ENCODE assay signal across 25 cellular contexts in genomic region chr5:135205616-135206349, GRCh38.
DNase-seq lines count a peak whose midpoint lies in the region; ATAC-seq and TF ChIP-seq lines count a peak whose summit lies in the region.
"Had no signal": no experiment of that assay in that cellular context is flagged by ENCODE, and none has a peak within 500 bp of the region (broad histone marks: within the 10 kb centered on the region; RNA-seq: fewer than 3 reads in every experiment).

No MANE protein-coding gene starts in this region.

- CTCF ChIA-PET in activated CD8-positive, alpha-beta memory T cell treated with anti-CD3 and anti-CD28 coated beads, Interleukin-2, amount 10 ng/mL, durations not matched to agents 7 days and 5 days (lab: Charles Lee): interaction anchor here (1.0 to 1.7 kb wide), 3 partner anchors 14 to 288 kb away, joined by 3 to 7 read pairs (median 3); no protein-coding TSS in a partner anchor
- CTCF ChIA-PET in activated CD4-positive, alpha-beta T cell treated with anti-CD3 and anti-CD28 coated beads for 36 hours (lab: Charles Lee): interaction anchor here (0.6 to 1.4 kb wide), 4 partner anchors 13 to 835 kb away, joined by 3 to 4 read pairs (median 4); no protein-coding TSS in a partner anchor

- H3K27me3 ChIP-seq in foreskin keratinocyte: peaks cover 18% of the 10 kb centered on the region
- H3K27me3 ChIP-seq: BE2C, sigmoid colon, stomach had no signal

- no peaks in the 10 kb centered on the region for H3K4me1 Mint-ChIP-seq in activated CD8-positive, alpha-beta memory T cell treated with anti-CD3 and anti-CD28 coated beads, Interleukin-2, amount 10 ng/mL, durations not matched to agents 7 days and 5 days
- no peaks in the 10 kb centered on the region for H3K4me1 Mint-ChIP-seq in activated CD4-positive, alpha-beta T cell treated with anti-CD3 and anti-CD28 coated beads for 36 hours
- H3K4me1 Mint-ChIP-seq: activated T-helper 17 cell treated with anti-CD3 and anti-CD28 coated beads, Interleukin-2, amount 50 U/mL, for 72 hours had no signal

- TF ChIP-seq CTCF in foreskin keratinocyte (conservative IDR thresholded peaks at IDR 0.05): no peak

- H3K27ac Mint-ChIP-seq in activated CD8-positive, alpha-beta memory T cell treated with anti-CD3 and anti-CD28 coated beads, Interleukin-2, amount 10 ng/mL, durations not matched to agents 7 days and 5 days: no peak overlapping the region
- no peak overlapping the region for H3K27ac Mint-ChIP-seq in activated CD4-positive, alpha-beta T cell treated with anti-CD3 and anti-CD28 coated beads for 36 hours
- H3K27ac Mint-ChIP-seq: activated CD4-positive, alpha-beta memory T cell treated with anti-CD3 and anti-CD28 coated beads for 36 hours; activated naive CD4-positive, alpha-beta T cell treated with anti-CD3 and anti-CD28 coated beads, Interleukin-2, amount 10 ng/mL, durations not matched to agents 7 days and 5 days; activated T-helper 17 cell treated with anti-CD3 and anti-CD28 coated beads, Interleukin-2, amount 50 U/mL, for 72 hours; CD8-positive, alpha-beta T cell had no signal

- H3K4me1 ChIP-seq in foreskin keratinocyte: peaks cover 10% of the 10 kb centered on the region

- H3K4me3 Mint-ChIP-seq in activated CD8-positive, alpha-beta memory T cell treated with anti-CD3 and anti-CD28 coated beads, Interleukin-2, amount 10 ng/mL, durations not matched to agents 7 days and 5 days: no peak overlapping the region
- no peak overlapping the region for H3K4me3 Mint-ChIP-seq in activated CD4-positive, alpha-beta T cell treated with anti-CD3 and anti-CD28 coated beads for 36 hours
- H3K4me3 Mint-ChIP-seq: activated CD4-positive, alpha-beta memory T cell treated with anti-CD3 and anti-CD28 coated beads for 36 hours; activated naive CD4-positive, alpha-beta T cell treated with anti-CD3 and anti-CD28 coated beads, Interleukin-2, amount 10 ng/mL, durations not matched to agents 7 days and 5 days; activated T-helper 17 cell treated with anti-CD3 and anti-CD28 coated beads, Interleukin-2, amount 50 U/mL, for 72 hours; brain; CD8-positive, alpha-beta T cell had no signal

- H3K27ac ChIP-seq in foreskin keratinocyte: no peak overlapping the region
- H3K27ac ChIP-seq: neutrophil, PC-9, sigmoid colon, stomach had no signal

- peak; percentile 16 for DNase-seq in activated CD8-positive, alpha-beta memory T cell treated with anti-CD3 and anti-CD28 coated beads, Interleukin-2, amount 10 ng/mL, durations not matched to agents 7 days and 5 days
- DNase-seq in activated CD8-positive, alpha-beta memory T cell treated with anti-CD3 and anti-CD28 coated beads, Interleukin-2, amount 50 U/mL, for 4 hours: no peak
- DNase-seq in NCI-H69 (lab: John Stamatoyannopoulos, UW) (peak; percentile 24), foreskin keratinocyte (peak; percentile 40 to 72)
- no peak for DNase-seq in activated CD4-positive, alpha-beta T cell treated with anti-CD3 and anti-CD28 coated beads for 36 hours
- DNase-seq: ACHN; activated CD4-positive, alpha-beta memory T cell treated with anti-CD3 and anti-CD28 coated beads for 36 hours; activated naive CD4-positive, alpha-beta T cell treated with anti-CD3 and anti-CD28 coated beads, Interleukin-2, amount 10 ng/mL, durations not matched to agents 7 days and 5 days; BE2C; CD8-positive, alpha-beta T cell; hypothalamus; mesendoderm; NCI-H1436 treated with DMSO at 0.1 percent for 48 hours; NCI-H2081 treated with DMSO at 0.1 percent for 48 hours; PC-9; sigmoid colon; stimulated activated CD4-positive, alpha-beta T cell treated with anti-CD3 and anti-CD28 coated beads, Interleukin-4, amount 100 ng/mL, for 1 hour; stomach had no signal

- peaks cover 39% of the 10 kb centered on the region for H3K27me3 Mint-ChIP-seq in activated CD8-positive, alpha-beta memory T cell treated with anti-CD3 and anti-CD28 coated beads, Interleukin-2, amount 10 ng/mL, durations not matched to agents 7 days and 5 days
- H3K27me3 Mint-ChIP-seq in activated CD4-positive, alpha-beta T cell treated with anti-CD3 and anti-CD28 coated beads for 36 hours: peaks cover 12% of the 10 kb centered on the region

- intact Hi-C loops in activated CD4-positive, alpha-beta T cell treated with anti-CD3 and anti-CD28 coated beads for 36 hours (cut with DNase I, micrococcal nuclease): no loop called here

- H3K36me3 Mint-ChIP-seq in activated CD8-positive, alpha-beta memory T cell treated with anti-CD3 and anti-CD28 coated beads, Interleukin-2, amount 10 ng/mL, durations not matched to agents 7 days and 5 days: peaks cover 2% of the 10 kb centered on the region
- peaks cover 5% of the 10 kb centered on the region for H3K36me3 Mint-ChIP-seq in activated CD4-positive, alpha-beta T cell treated with anti-CD3 and anti-CD28 coated beads for 36 hours (ENCODE audit: low read depth)
- H3K36me3 Mint-ChIP-seq: activated naive CD4-positive, alpha-beta T cell treated with anti-CD3 and anti-CD28 coated beads, Interleukin-2, amount 10 ng/mL, durations not matched to agents 7 days and 5 days; brain; CD8-positive, alpha-beta T cell had no signal

- peaks cover 8% of the 10 kb centered on the region for H3K9me3 Mint-ChIP-seq in activated CD8-positive, alpha-beta memory T cell treated with anti-CD3 and anti-CD28 coated beads, Interleukin-2, amount 10 ng/mL, durations not matched to agents 7 days and 5 days (ENCODE audit: low read depth)
- peaks cover 9% of the 10 kb centered on the region for H3K9me3 Mint-ChIP-seq in activated CD4-positive, alpha-beta T cell treated with anti-CD3 and anti-CD28 coated beads for 36 hours (ENCODE audit: low read depth)

- POLR2A ChIA-PET in activated CD4-positive, alpha-beta T cell treated with anti-CD3 and anti-CD28 coated beads for 36 hours (lab: Charles Lee): no interaction called here

- no peak for ATAC-seq in activated CD8-positive, alpha-beta memory T cell treated with anti-CD3 and anti-CD28 coated beads, Interleukin-2, amount 10 ng/mL, durations not matched to agents 7 days and 5 days
- ATAC-seq in foreskin keratinocyte (no peak), HG02870 (IDR thresholded peaks at IDR 0.05; ENCODE audit: unreplicated experiment) (no peak), HG02981 (IDR thresholded peaks at IDR 0.05; ENCODE audit: unreplicated experiment) (no peak)
- no peak for ATAC-seq in activated CD4-positive, alpha-beta T cell treated with anti-CD3 and anti-CD28 coated beads for 36 hours
- ATAC-seq: activated CD4-positive, CD25-positive, alpha-beta regulatory T cell treated with anti-CD3 and anti-CD28 coated beads, Interleukin-2, amount 50 U/mL, for 24 hours; activated T-helper 17 cell treated with anti-CD3 and anti-CD28 coated beads, Interleukin-2, amount 50 U/mL, for 72 hours; CD8-positive, alpha-beta T cell; Right ventricle myocardium inferior had no signal

Comparison
In these comparisons a context has a peak if more than half of its experiments do, and no peak if none do; other contexts are left out.
1. DNase-seq: peak in activated CD8-positive, alpha-beta memory T cell treated with anti-CD3 and anti-CD28 coated beads, Interleukin-2, amount 10 ng/mL, durations not matched to agents 7 days and 5 days (single experiment), NCI-H69 (single experiment) and foreskin keratinocyte (2 of 2); none in activated CD8-positive, alpha-beta memory T cell treated with anti-CD3 and anti-CD28 coated beads, Interleukin-2, amount 50 U/mL, for 4 hours (single experiment) and activated CD4-positive, alpha-beta T cell treated with anti-CD3 and anti-CD28 coated beads for 36 hours (single experiment).